13 cellular contexts compared by ENCODE assay signal in genomic region chr12:48937170-48937569, GRCh38. TPM values are rescaled to one million over a fixed set of nuclear protein-coding genes. Genes with fewer than 3 reads are reported as not detected.
A peak's percentile ranks its signal among the peaks of the same experiment; 100 is the strongest.
DNase-seq lines count a peak whose midpoint lies in the region; ATAC-seq and TF ChIP-seq lines count a peak whose summit lies in the region.
"Had no signal": no experiment of that assay in that cellular context is flagged by ENCODE, and none has a peak within 500 bp of the region (broad histone marks: within the 10 kb centered on the region; RNA-seq: fewer than 3 reads in every experiment).

No MANE protein-coding gene starts in this region.

- H3K36me3 Mint-ChIP-seq in immature natural killer cell (peaks cover 0 to 39% (median 9%) of the 10 kb centered on the region in 3 donors), HFFc6 (ENCODE audit: low read depth) (peaks cover 25% of the 10 kb centered on the region)

- H3K27ac Mint-ChIP-seq in immature natural killer cell (peak overlapping the region; percentile 32 to 99 (median 62)), HFFc6 (no peak overlapping the region; the same call in 1 of the 2 replicates)
- H3K27ac Mint-ChIP-seq in stimulated activated naive CD8-positive, alpha-beta T cell treated with anti-CD3 and anti-CD28 coated beads, Interleukin-15, amount 100 ng/mL, for 72 hours, result peak overlapping the region in 1 of 2 donors; percentile 31

- H3K36me3 ChIP-seq in OCI-LY7 (ENCODE audit: insufficient read depth, low read length), result peaks cover 85% of the 10 kb centered on the region

- no peaks in the 10 kb centered on the region for H3K4me1 ChIP-seq in OCI-LY7 (ENCODE audit: insufficient read depth, low read length, poor library complexity, severe bottlenecking)
- H3K4me1 ChIP-seq: ascending aorta had no signal

- no peak overlapping the region for H3K4me2 ChIP-seq in OCI-LY7 (ENCODE audit: low read length)

- BruUV-seq in OCI-LY7 (replicated peaks; lab: Mats Ljungman, UMichigan), result no TSS peak

- H4K20me1 ChIP-seq in OCI-LY7 (ENCODE audit: insufficient read depth, low read length), result no peaks in the 10 kb centered on the region

- H2AFZ ChIP-seq in OCI-LY7 (ENCODE audit: low read length), result no peak overlapping the region

- no peak overlapping the region for H3K27ac ChIP-seq in OCI-LY7 (ENCODE audit: low read depth, low read length, poor library complexity, severe bottlenecking)
- H3K27ac ChIP-seq: ascending aorta had no signal

- TF ChIP-seq CTCF in GM12872 (IDR thresholded peaks at IDR 0.05; ENCODE audit: insufficient read depth, low read depth, low read length) (peak; percentile 35; the same call in 1 of the 3 replicates), OCI-LY7 (conservative IDR thresholded peaks at IDR 0.05; ENCODE audit: low read length) (peak; percentile 57), HFFc6 (IDR thresholded peaks at IDR 0.05) (no peak; the same call in 1 of the 2 replicates)

- no peak for ATAC-seq in stimulated activated naive CD8-positive, alpha-beta T cell treated with anti-CD3 and anti-CD28 coated beads, Interleukin-15, amount 100 ng/mL, for 72 hours

- H3K79me2 ChIP-seq in OCI-LY7 (ENCODE audit: insufficient read depth, low read depth, low read length), result no peaks in the 10 kb centered on the region

- H3K9me2 ChIP-seq in OCI-LY7 (ENCODE audit: insufficient read depth, low read length), result no peaks in the 10 kb centered on the region

- POLR2A ChIA-PET in OCI-LY7 (lab: Charles Lee), result no interaction called here

- H3K9me3 Mint-ChIP-seq in immature natural killer cell, result no peaks in the 10 kb centered on the region
- H3K9me3 Mint-ChIP-seq in stimulated activated naive CD8-positive, alpha-beta T cell treated with anti-CD3 and anti-CD28 coated beads, Interleukin-15, amount 100 ng/mL, for 72 hours, result no peaks in the 10 kb centered on the region
- H3K9me3 Mint-ChIP-seq in HFFc6, result no peaks in the 10 kb centered on the region

- H3K4me3 Mint-ChIP-seq in immature natural killer cell, result no peak overlapping the region
- H3K4me3 Mint-ChIP-seq in stimulated activated naive CD8-positive, alpha-beta T cell treated with anti-CD3 and anti-CD28 coated beads, Interleukin-15, amount 100 ng/mL, for 72 hours, result no peak overlapping the region
- no peak overlapping the region for H3K4me3 Mint-ChIP-seq in HFFc6

- H3K27me3 Mint-ChIP-seq in immature natural killer cell (ENCODE audit: low read depth in 3 of 3) (peaks cover 0 to 9% (median 2%) of the 10 kb centered on the region in 3 donors), HFFc6 (ENCODE audit: insufficient read depth) (peaks cover 1% of the 10 kb centered on the region; the same call in 1 of the 2 replicates)
- H3K27me3 Mint-ChIP-seq in stimulated activated naive CD8-positive, alpha-beta T cell treated with anti-CD3 and anti-CD28 coated beads, Interleukin-15, amount 100 ng/mL, for 72 hours, result no peaks in the 10 kb centered on the region

- CTCF ChIA-PET in OCI-LY7 (lab: Charles Lee; ENCODE audit: unreplicated experiment), result interaction anchor here (1.4 kb wide), 1 partner anchor 12 kb away, joined by 5 read pairs; the partner anchor contains the start of gene FKBP11

- intact Hi-C loops in OCI-LY7 (cut with micrococcal nuclease; ENCODE audit: unreplicated experiment), result loop anchor here (2.0 kb wide), 1 partner anchor 40 kb away; no protein-coding TSS in a partner anchor

- no peak overlapping the region for H3K4me3 ChIP-seq in OCI-LY7 (ENCODE audit: low read depth, low read length, poor library complexity, severe bottlenecking)
- H3K4me3 ChIP-seq: ascending aorta had no signal

- H3K4me1 Mint-ChIP-seq in immature natural killer cell, result peaks cover 47 to 49% of the 10 kb centered on the region in 2 donors
- H3K4me1 Mint-ChIP-seq in stimulated activated naive CD8-positive, alpha-beta T cell treated with anti-CD3 and anti-CD28 coated beads, Interleukin-15, amount 100 ng/mL, for 72 hours, result peaks cover 40% of the 10 kb centered on the region
- H3K4me1 Mint-ChIP-seq in HFFc6 (ENCODE audit: low read depth), result peaks cover 29% of the 10 kb centered on the region

- H3K9me3 ChIP-seq in OCI-LY7 (ENCODE audit: low read length), result no peaks in the 10 kb centered on the region
- H3K9me3 ChIP-seq: ascending aorta had no signal

- DNase-seq in OCI-LY7 (ENCODE audit: low spot score) (peak; percentile 21), immature natural killer cell (no peak), HFFc6 (no peak)
- DNase-seq in stimulated activated naive CD8-positive, alpha-beta T cell treated with anti-CD3 and anti-CD28 coated beads, Interleukin-15, amount 100 ng/mL, for 72 hours, result no peak
- DNase-seq in stimulated activated naive CD4-positive, alpha-beta T cell (lab: John Stamatoyannopoulos, UW), result no peak
- DNase-seq: activated T-cell treated with anti-CD3 and anti-CD28 coated beads for 4 hours; stimulated activated CD4-positive, alpha-beta T cell treated with anti-CD3 and anti-CD28 coated beads, Interleukin-1b, Interleukin-23, amount 100 ng/mL, for 48 hours had no signal

RNA-seq across cellular contexts. Expression of gene FKBP11, which starts 11.9 kb away (rescaled TPM):
- 18.7 TPM in 2 replicates for total RNA-seq in OCI-LY7 (2014; rRNA removed; shearing (Covaris generic))
- 60.4 and 66.2 TPM in 2 replicates for total RNA-seq in OCI-LY7 (2022)
- 100 to 1,000 TPM; 195 to 241 (median 226) TPM for polyA plus RNA-seq in immature natural killer cell
- total RNA-seq in HFFc6 (2021; fragmentation: NEBNext Ultra II Directional; extraction: Animal tissue kit (Norgen Biotek cat#: 25700)), result 100 to 1,000 TPM in 2 of 6 experiments, 10 to 100 TPM in 4; 59.2 to 117 (median 70.8) TPM

RNA-seq across cellular contexts. Expression of gene ARF3, which starts 20.1 kb away (rescaled TPM):
- 41.2 and 42.9 TPM in 2 replicates for total RNA-seq in OCI-LY7 (2014; rRNA removed; shearing (Covaris generic))
- 106 and 133 TPM in 2 replicates for total RNA-seq in OCI-LY7 (2022)
- 10 to 100 TPM; 31.2 to 40.7 (median 37.2) TPM for polyA plus RNA-seq in immature natural killer cell
- 100 to 1,000 TPM; 186 to 213 (median 203) TPM for total RNA-seq in HFFc6 (2021; fragmentation: NEBNext Ultra II Directional; extraction: Animal tissue kit (Norgen Biotek cat#: 25700))

RNA-seq across cellular contexts. Expression of gene WNT10B, which starts 34.4 kb away (rescaled TPM):
- not detected in 2 replicates for total RNA-seq in OCI-LY7 (2014; rRNA removed; shearing (Covaris generic))
- not detected in 2 replicates for total RNA-seq in OCI-LY7 (2022)
- polyA plus RNA-seq in immature natural killer cell, result under 1 TPM in 2 of 3 donors, not detected in 1; 0.45 to 0.68 TPM
- 1 to 10 TPM in 4 of 6 experiments, under 1 TPM in 2; 0.87 to 1.7 (median 1.3) TPM for total RNA-seq in HFFc6 (2021; fragmentation: NEBNext Ultra II Directional; extraction: Animal tissue kit (Norgen Biotek cat#: 25700))
- total RNA-seq: osteocyte had no signal

RNA-seq across cellular contexts. Expression of gene WNT1, which starts 41.0 kb away (rescaled TPM):
- not detected in 2 replicates for total RNA-seq in OCI-LY7 (2014; rRNA removed; shearing (Covaris generic))
- not detected in 2 replicates for total RNA-seq in OCI-LY7 (2022)
- 1 to 10 TPM in 1 of 3 donors, under 1 TPM in 1, not detected in 1; 0.86 to 1.2 TPM for polyA plus RNA-seq in immature natural killer cell
- not detected for total RNA-seq in HFFc6 (2021; fragmentation: NEBNext Ultra II Directional; extraction: Animal tissue kit (Norgen Biotek cat#: 25700))
- total RNA-seq: ascending aorta, fibroblast of lung, LHCN-M2, osteocyte, subcutaneous adipose tissue had no signal
- polyA plus RNA-seq: fibroblast of lung had no signal
